In genomic region chr17:38452719-38453118, GRCh38 we compare ENCODE assay signal across 11 cellular contexts. TPM values are rescaled to one million over a fixed set of nuclear protein-coding genes. Genes with fewer than 3 reads are reported as not detected.
A peak's percentile ranks its signal among the peaks of the same experiment; 100 is the strongest.
DNase-seq lines count a peak whose midpoint lies in the region; ATAC-seq and TF ChIP-seq lines count a peak whose summit lies in the region.
"Had no signal": no experiment of that assay in that cellular context is flagged by ENCODE, and none has a peak within 500 bp of the region (broad histone marks: within the 10 kb centered on the region; RNA-seq: fewer than 3 reads in every experiment).

No MANE protein-coding gene starts in this region.

- no peaks in the 10 kb centered on the region for H3K36me3 Mint-ChIP-seq in activated T-cell treated with anti-CD3 and anti-CD28 coated beads, Interleukin-2, amount 50 U/mL, for 4 hours (ENCODE audit: insufficient read depth)
- no peaks in the 10 kb centered on the region for H3K36me3 Mint-ChIP-seq in brain
- H3K36me3 Mint-ChIP-seq in CD14-positive monocyte = peaks cover 0 to 9% of the 10 kb centered on the region in 2 donors

- no peak for ATAC-seq in activated T-cell treated with anti-CD3 and anti-CD28 coated beads, Interleukin-2, amount 50 U/mL, for 4 hours
- no peak for ATAC-seq in lower lobe of right lung

- H3K4me3 Mint-ChIP-seq in activated T-cell treated with anti-CD3 and anti-CD28 coated beads, Interleukin-2, amount 50 U/mL, for 4 hours = peak overlapping the region; percentile 26
- H3K4me3 Mint-ChIP-seq in brain = peak overlapping the region; percentile 80 to 86 (median 82)
- H3K4me3 Mint-ChIP-seq in CD14-positive monocyte = peak overlapping the region in 1 of 2 donors; percentile 92

- H3K4me1 ChIP-seq in lower lobe of right lung = peaks cover 64% of the 10 kb centered on the region

- H3K27ac Mint-ChIP-seq in brain (peak overlapping the region; percentile 26 to 85 (median 61)), CD14-positive monocyte (peak overlapping the region in 1 of 7 donors; percentile 24)

- no peak for DNase-seq in activated T-cell treated with anti-CD3 and anti-CD28 coated beads, Interleukin-2, amount 50 U/mL, for 4 hours
- no peak for DNase-seq in activated T-cell treated with anti-CD3 and anti-CD28 coated beads for 4 hours
- no peak for DNase-seq in lower lobe of right lung
- no peak for DNase-seq in CD14-positive monocyte (ENCODE audit: low spot score)
- DNase-seq in NCI-H1436 treated with DMSO at 0.1 percent for 48 hours (lab: John Stamatoyannopoulos, UW) = no peak
- DNase-seq in germinal center (ENCODE audit: low spot score) = no peak
- DNase-seq: activated CD8-positive, alpha-beta memory T cell treated with anti-CD3 and anti-CD28 coated beads, Interleukin-2, amount 50 U/mL, for 48 hours; effector memory CD4-positive, alpha-beta T cell; NCI-H1092 treated with DMSO at 0.1 percent for 48 hours had no signal

- H3K27me3 ChIP-seq in lower lobe of right lung (ENCODE audit: low read depth) = peaks cover 15% of the 10 kb centered on the region

- peaks cover 14% of the 10 kb centered on the region for H3K4me1 Mint-ChIP-seq in activated T-cell treated with anti-CD3 and anti-CD28 coated beads, Interleukin-2, amount 50 U/mL, for 4 hours (ENCODE audit: low read depth)
- peaks cover 83% of the 10 kb centered on the region for H3K4me1 Mint-ChIP-seq in brain
- H3K4me1 Mint-ChIP-seq in CD14-positive monocyte = peaks cover 24% of the 10 kb centered on the region

- no peaks in the 10 kb centered on the region for H3K9me3 Mint-ChIP-seq in activated T-cell treated with anti-CD3 and anti-CD28 coated beads, Interleukin-2, amount 50 U/mL, for 4 hours
- no peaks in the 10 kb centered on the region for H3K9me3 Mint-ChIP-seq in brain
- H3K9me3 Mint-ChIP-seq in CD14-positive monocyte = peaks cover 0 to 10% (median 4%) of the 10 kb centered on the region in 7 donors

- no peaks in the 10 kb centered on the region for H3K9me3 ChIP-seq in lower lobe of right lung

- H3K36me3 ChIP-seq in lower lobe of right lung = no peaks in the 10 kb centered on the region

- peaks cover 52% of the 10 kb centered on the region for H3K27me3 Mint-ChIP-seq in activated T-cell treated with anti-CD3 and anti-CD28 coated beads, Interleukin-2, amount 50 U/mL, for 4 hours (ENCODE audit: low read depth)
- H3K27me3 Mint-ChIP-seq in brain (peaks cover 29% of the 10 kb centered on the region), CD14-positive monocyte (ENCODE audit: low read depth in 3 of 3) (peaks cover 33 to 46% (median 40%) of the 10 kb centered on the region in 3 donors)

- TF ChIP-seq CTCF in brain (conservative IDR thresholded peaks at IDR 0.05) = no peak
- no peak for TF ChIP-seq CTCF in lower lobe of right lung (IDR thresholded peaks at IDR 0.05)
- TF ChIP-seq CTCF in CD14-positive monocyte (IDR thresholded peaks at IDR 0.05) = no peak

- intact Hi-C loops in lower lobe of right lung (cut with DNase I) (no loop called here), CD14-positive monocyte (cut with micrococcal nuclease) (no loop called here)

- no peak overlapping the region for H3K4me3 ChIP-seq in lower lobe of right lung

- H3K27ac ChIP-seq in lower lobe of right lung (peak overlapping the region; percentile 87), temporal lobe (ENCODE audit: low read depth, low read length) (peak overlapping the region; percentile 73)

RNA-seq across cellular contexts. Expression of gene ARHGAP23, which starts 24.5 kb away (rescaled TPM):
- total RNA-seq in activated T-cell treated with anti-CD3 and anti-CD28 coated beads, Interleukin-2, amount 50 U/mL, for 4 hours = under 1 TPM; 0.29 to 0.57 (median 0.48) TPM
- polyA plus RNA-seq in brain (ENCODE audit: insufficient read depth, low read depth, low replicate concordance) = 59.0 TPM
- 48.4 TPM for total RNA-seq in lower lobe of right lung
- 82.4 TPM for total RNA-seq in temporal lobe
- polyA plus RNA-seq in CD14-positive monocyte = under 1 TPM; 0.03 to 0.09 TPM

Comparison
In these comparisons a context has a peak if more than half of its experiments do, and no peak if none do; other contexts are left out.
1. RNA of gene ARHGAP23, which starts 24.5 kb away (total RNA-seq): 82.4 TPM in temporal lobe (single experiment) and 48.4 TPM in lower lobe of right lung (single experiment); 0.29 to 0.57 TPM in activated T-cell treated with anti-CD3 and anti-CD28 coated beads, Interleukin-2, amount 50 U/mL, for 4 hours; every median in the first group is over 10 times any median in the second.